ENCODE assay signal across 17 cellular contexts in the genomic region with DNA sequence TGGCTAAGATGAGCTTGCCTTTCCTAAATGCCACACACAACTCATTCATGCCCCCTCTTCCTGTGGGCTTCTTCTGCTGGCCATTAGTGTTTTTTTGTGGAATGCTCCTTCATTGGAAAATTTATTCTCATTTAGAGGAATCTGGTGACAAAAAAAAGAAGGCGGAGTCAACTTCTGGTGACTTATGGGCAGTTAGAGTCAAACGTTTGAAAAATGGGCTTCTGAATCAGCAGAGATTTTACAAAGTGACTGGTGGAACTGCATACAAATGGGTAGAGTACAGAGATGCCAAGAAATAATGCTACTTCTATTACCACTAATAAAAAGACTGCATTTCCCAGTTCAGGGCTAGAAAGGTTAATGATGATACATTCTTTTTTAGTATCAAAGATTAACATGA.
"Had no signal": no experiment of that assay in that cellular context is flagged by ENCODE, and none has a peak within 500 bp of the region (broad histone marks: within the 10 kb centered on the region; RNA-seq: fewer than 3 reads in every experiment).

No MANE protein-coding gene starts in this region.

- H3K36me3 ChIP-seq: adrenal gland, lower lobe of right lung, sigmoid colon, tibial artery had no signal

- H3K9me3 ChIP-seq: adrenal gland, lower lobe of right lung, sigmoid colon, spleen, tibial artery had no signal

- H3K4me1 ChIP-seq: adrenal gland, lower lobe of right lung, sigmoid colon, tibial artery had no signal

- H2AFZ ChIP-seq: hepatocyte had no signal

- H3K27me3 ChIP-seq: adrenal gland, foreskin keratinocyte, hepatocyte, spleen had no signal

- H3K4me2 ChIP-seq: hepatocyte had no signal

- DNase-seq: activated CD4-positive, alpha-beta T cell treated with anti-CD3 and anti-CD28 coated beads for 1 hour; activated gamma-delta T cell treated with Interleukin-2 at 50 U/mL for 16 hours; adrenal gland; dorsolateral prefrontal cortex; islet precursor cell; lower lobe of right lung; midbrain; sigmoid colon; spleen; stimulated activated CD4-positive, alpha-beta T cell treated with anti-CD3 and anti-CD28 coated beads, Interleukin-4, amount 100 ng/mL, for 4 hours; stimulated activated naive B cell treated with anti-CD40 and anti-IgM and Interleukin-4, amounts not matched to agents 10 μg/mL and 1 μg/mL and 100 μg/mL, for 72 hours; T-helper 17 cell; tibial artery had no signal

- H3K27ac ChIP-seq: adrenal gland, dorsolateral prefrontal cortex, foreskin keratinocyte, hepatocyte, lower lobe of right lung, sigmoid colon, spleen, tibial artery, VCaP had no signal

- H3K79me2 ChIP-seq: hepatocyte had no signal

- H3K4me3 ChIP-seq: adrenal gland, dorsolateral prefrontal cortex, hepatocyte, lower lobe of right lung, sigmoid colon, spleen, tibial artery had no signal

- ATAC-seq: activated naive CD4-positive, alpha-beta T cell treated with anti-CD3 and anti-CD28 coated beads, Interleukin-2, amount 50 U/mL, for 72 hours; lower lobe of right lung; stimulated activated naive B cell treated with anti-CD40 and anti-IgM and Interleukin-4, amounts not matched to agents 10 μg/mL and 1 μg/mL and 100 μg/mL, for 72 hours; T-helper 17 cell had no signal
